Comparison of ENCODE assay signal across 21 cellular contexts in the genomic region with DNA sequence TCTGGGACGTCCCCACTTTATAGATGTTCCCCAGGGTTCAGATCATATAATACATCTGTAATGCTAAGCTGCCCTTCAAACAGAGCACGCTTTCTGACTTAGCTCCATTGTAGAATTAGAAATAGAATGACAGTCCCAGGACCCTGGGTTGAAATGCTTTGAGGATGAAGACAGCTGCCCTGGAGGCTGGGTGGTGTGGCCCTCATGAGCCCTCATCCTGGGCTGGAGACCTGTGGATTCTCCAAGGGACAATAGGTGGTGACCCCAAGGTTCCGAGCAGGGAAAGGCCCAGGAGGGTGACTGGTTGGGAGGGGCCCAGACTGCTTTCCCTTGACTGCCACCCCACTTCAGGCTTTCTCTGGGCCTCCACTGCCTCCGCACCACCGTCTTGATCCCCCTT. TPM values are rescaled to one million over a fixed set of nuclear protein-coding genes. Genes with fewer than 3 reads are reported as not detected.
A peak's percentile ranks its signal among the peaks of the same experiment; 100 is the strongest.
DNase-seq lines count a peak whose midpoint lies in the region; FAIRE-seq and TF ChIP-seq lines count a peak whose summit lies in the region.
"Had no signal": no experiment of that assay in that cellular context is flagged by ENCODE, and none has a peak within 500 bp of the region (broad histone marks: within the 10 kb centered on the region; RNA-seq: fewer than 3 reads in every experiment).

No MANE protein-coding gene starts in this region.

- BruUV-seq in PC-9 (replicated peaks; lab: Mats Ljungman, UMichigan): no TSS peak

- no peaks in the 10 kb centered on the region for H3K79me1 ChIP-seq in H1 (ENCODE audit: low read depth, low read length)

- no peak for TF ChIP-seq EP300 in H1 (IDR thresholded peaks at IDR 0.05; ENCODE audit: borderline replicate concordance in 1 of 2, low read depth in 2 of 2, low read length in 2 of 2)

- H3K56ac ChIP-seq in H1 (replicated peaks; ENCODE audit: insufficient read length, low read depth, low read length): no peak overlapping the region

- peaks cover 41% of the 10 kb centered on the region for H3F3A ChIP-seq in PC-9 (ENCODE audit: insufficient read depth, low read depth)

- H4K5ac ChIP-seq in H1 (ENCODE audit: insufficient read length, low read depth, low read length): no peak overlapping the region

- H3K9me3 ChIP-seq in PC-9 (ENCODE audit: insufficient read depth, low read depth) (no peaks in the 10 kb centered on the region), H1 (ENCODE audit: insufficient read depth in 2 of 2, low read depth in 1 of 2, low read length in 1 of 2) (no peaks in the 10 kb centered on the region), osteoblast (ENCODE audit: low read depth, low read length) (no peaks in the 10 kb centered on the region)
- H3K9me3 ChIP-seq: A549, Caco-2 had no signal

- H3K4me2 ChIP-seq in PC-9 (no peak overlapping the region), H1 (ENCODE audit: insufficient read depth in 1 of 2, low read depth in 2 of 2, low read length in 2 of 2) (no peak overlapping the region), osteoblast (ENCODE audit: insufficient read depth, low read length) (no peak overlapping the region)
- H3K4me2 ChIP-seq: A549 had no signal

- H3K18ac ChIP-seq in H1 (ENCODE audit: extremely low read depth, low read length): no peak overlapping the region

- 93% methylated on average over 5 of the region's 5 CpGs; no CpG with 5 or more reads in 1 of the 2 experiments for WGBS in H1 (ENCODE audit: extremely low coverage in 1 of 2, insufficient coverage in 1 of 2, insufficient read length in 1 of 2, insufficient replicate concordance in 2 of 2, low coverage in 1 of 2, low lambda C conversion rate in 2 of 2, missing lambda C conversion rate in 1 of 2), 2 experiments
- WGBS in urinary bladder: 95% methylated on average over 5 of the region's 5 CpGs

- H3K4me3 ChIP-seq in PC-9: no peak overlapping the region
- no peak overlapping the region for H3K4me3 ChIP-seq in H1 (ENCODE audit: extremely low read depth in 1 of 4, insufficient read depth in 2 of 4, low read depth in 3 of 4, low read length in 4 of 4)
- no peak overlapping the region for H3K4me3 ChIP-seq in osteoblast (ENCODE audit: insufficient read depth, low read length)
- H3K4me3 ChIP-seq in urinary bladder (ENCODE audit: low read depth, low read length): no peak overlapping the region
- H3K4me3 ChIP-seq: A549 had no signal

- H3K23ac ChIP-seq in H1 (ENCODE audit: insufficient read length): no peak overlapping the region

- POLR2A ChIA-PET in PC-9 (lab: Charles Lee; ENCODE audit: unreplicated experiment): no interaction called here
- POLR2A ChIA-PET in H1 (lab: Charles Lee; ENCODE audit: partially characterized antibody): interaction anchor here (0.6 kb wide), 1 partner anchor 90 kb away, joined by 3 read pairs; no protein-coding TSS in a partner anchor

- H3K4ac ChIP-seq in H1 (replicated peaks; ENCODE audit: insufficient read length, low read depth, low read length): no peak overlapping the region

- no peak for TF ChIP-seq CTCF in PC-9 (conservative IDR thresholded peaks at IDR 0.05)
- no peak for TF ChIP-seq CTCF in H1 (IDR thresholded peaks at IDR 0.05; ENCODE audit: control extremely low read depth in 1 of 3, insufficient read depth in 1 of 3, low read depth in 1 of 3, low read length in 3 of 3)
- no peak for TF ChIP-seq CTCF in osteoblast (IDR thresholded peaks at IDR 0.05; ENCODE audit: extremely low read depth, low read depth, low read length)

- no peak for TF ChIP-seq POLR2A in H1 (IDR thresholded peaks at IDR 0.05; ENCODE audit: control extremely low read depth in 1 of 2, low read depth in 2 of 2, low read length in 2 of 2)

- DNase-seq in PC-9 (no peak), H1 (ENCODE audit: low read depth in 1 of 2, low spot score in 2 of 2) (no peak), osteoblast (ENCODE audit: insufficient read length, low spot score, missing footprints) (peak; percentile 3), SHP77 (lab: John Stamatoyannopoulos, UW) (no peak), 8988T (no peak), DMS 273 (lab: John Stamatoyannopoulos, UW; ENCODE audit: unreplicated experiment) (no peak)
- DNase-seq: AML-193; Caco-2; CD4-positive, alpha-beta T cell; DMS153; DMS79; GDM1; GOT3; H9 had no signal

- H2AFZ ChIP-seq in PC-9 (no peak overlapping the region), H1 (ENCODE audit: low read length) (no peak overlapping the region), osteoblast (ENCODE audit: low read length) (no peak overlapping the region)

- no peaks in the 10 kb centered on the region for H3K9me2 ChIP-seq in PC-9 (ENCODE audit: insufficient read depth)

- peak overlapping the region; percentile 80; the same call in 1 of the 2 replicates for H4K8ac ChIP-seq in H1 (ENCODE audit: extremely low read depth, insufficient read depth, low read length)

- H2BK5ac ChIP-seq in H1 (ENCODE audit: low read depth, low read length): no peak overlapping the region

- no peak overlapping the region for H2AK5ac ChIP-seq in H1 (ENCODE audit: low read depth, low read length)

- H3K79me2 ChIP-seq in PC-9 (ENCODE audit: low read depth): no peaks in the 10 kb centered on the region
- H3K79me2 ChIP-seq in H1 (ENCODE audit: control insufficient read depth in 1 of 2, insufficient read depth in 2 of 2, low read length in 2 of 2): no peaks in the 10 kb centered on the region
- H3K79me2 ChIP-seq in osteoblast (ENCODE audit: insufficient read depth, low read length): no peaks in the 10 kb centered on the region

- H3K27me3 ChIP-seq in PC-9 (ENCODE audit: insufficient read depth, low read depth) (no peaks in the 10 kb centered on the region), H1 (replicated peaks in 1 of 4; ENCODE audit: control insufficient read depth in 3 of 4, extremely low read depth in 1 of 4, insufficient read depth in 3 of 4, low read length in 3 of 4) (no peaks in the 10 kb centered on the region), osteoblast (ENCODE audit: insufficient read depth, low read length) (no peaks in the 10 kb centered on the region)

- H2BK20ac ChIP-seq in H1 (ENCODE audit: low read length): no peak overlapping the region

- H2BK120ac ChIP-seq in H1 (replicated peaks; ENCODE audit: low read depth, low read length): no peak overlapping the region

- no peak overlapping the region for H3K14ac ChIP-seq in H1 (ENCODE audit: insufficient read length)

- no peak for FAIRE-seq in H1 (lab: Jason Lieb, UNC)
- FAIRE-seq: A549, D721Med, GM12892, GM18507, HepG2 had no signal

- CTCF ChIA-PET in PC-9 (lab: Charles Lee): no interaction called here
- CTCF ChIA-PET in H1 (lab: Charles Lee; ENCODE audit: partially characterized antibody): interaction anchor here (0.6 to 3.9 kb wide), 6 partner anchors 14 to 124 kb away, joined by 3 to 14 read pairs (median 3); no protein-coding TSS in a partner anchor

- H3K4me1 ChIP-seq in PC-9 (replicated peaks; ENCODE audit: insufficient read depth): peaks cover 55% of the 10 kb centered on the region
- peaks cover 0 to 7% (median 3%) of the 10 kb centered on the region in 4 experiments; a peak in 3 of 7 replicates for H3K4me1 ChIP-seq in H1 (replicated peaks in 1 of 4; ENCODE audit: control insufficient read depth in 3 of 4, insufficient read depth in 4 of 4, low read length in 3 of 4)
- H3K4me1 ChIP-seq in osteoblast (ENCODE audit: insufficient read depth, low read length): peaks cover 7% of the 10 kb centered on the region
- no peaks in the 10 kb centered on the region for H3K4me1 ChIP-seq in urinary bladder (ENCODE audit: insufficient read depth)
- H3K4me1 ChIP-seq: Caco-2 had no signal

- TF ChIP-seq RAD21 in H1 (IDR thresholded peaks at IDR 0.05 in 1 of 2, conservative IDR thresholded peaks at IDR 0.05 in 1 of 2; ENCODE audit: low read depth in 2 of 2, low read length in 2 of 2): no peak

- intact Hi-C loops in PC-9 (cut with micrococcal nuclease; ENCODE audit: unreplicated experiment): no loop called here

- H3K23me2 ChIP-seq in H1 (ENCODE audit: low read depth, low read length): no peaks in the 10 kb centered on the region

- 0 out of 2 replicates have a peak overlapping the region, but pooled peaks have one; percentile 82 for H3K27ac ChIP-seq in PC-9
- no peak overlapping the region for H3K27ac ChIP-seq in H1 (ENCODE audit: low read depth, low read length)
- no peak overlapping the region for H3K27ac ChIP-seq in osteoblast (ENCODE audit: low read depth, low read length)
- peak overlapping the region; percentile 28 for H3K27ac ChIP-seq in urinary bladder (ENCODE audit: low read depth)
- H3K27ac ChIP-seq: C4-2B had no signal

- no peaks in the 10 kb centered on the region for H4K20me1 ChIP-seq in PC-9 (ENCODE audit: insufficient read depth)
- H4K20me1 ChIP-seq in H1 (replicated peaks in 1 of 2; ENCODE audit: control insufficient read depth in 1 of 2, insufficient read depth in 2 of 2, low read length in 2 of 2): peaks cover 0 to 1% of the 10 kb centered on the region in 2 experiments
- no peaks in the 10 kb centered on the region for H4K20me1 ChIP-seq in osteoblast (ENCODE audit: insufficient read depth, low read length)

- no peak overlapping the region for H3K9ac ChIP-seq in H1 (replicated peaks in 1 of 4; ENCODE audit: extremely low read depth in 1 of 4, low read depth in 3 of 4, low read length in 3 of 4)

- H2BK12ac ChIP-seq in H1 (ENCODE audit: low read depth, low read length): no peak overlapping the region

- no peak overlapping the region for H2BK15ac ChIP-seq in H1 (ENCODE audit: low read length)

- no peaks in the 10 kb centered on the region for H3K36me3 ChIP-seq in PC-9 (ENCODE audit: low read depth)
- no peaks in the 10 kb centered on the region; a peak in 1 of 8 replicates for H3K36me3 ChIP-seq in H1 (ENCODE audit: control insufficient read depth in 2 of 4, insufficient read depth in 4 of 4, low read length in 3 of 4)
- no peaks in the 10 kb centered on the region for H3K36me3 ChIP-seq in osteoblast (ENCODE audit: insufficient read depth, low read length)
- no peaks in the 10 kb centered on the region for H3K36me3 ChIP-seq in urinary bladder (ENCODE audit: insufficient read depth)

- no peak overlapping the region for H4K91ac ChIP-seq in H1 (replicated peaks; ENCODE audit: insufficient read length, low read length)

TF ChIP-seq in H1, 55 proteins besides CTCF, POLR2A, EP300 and RAD21 (continues in another document):
- no peak for TF ChIP-seq EZH2 (IDR thresholded peaks at IDR 0.05; ENCODE audit: low read depth, low read length, severe bottlenecking)
- no peak for TF ChIP-seq EGR1 (IDR thresholded peaks at IDR 0.05; ENCODE audit: borderline replicate concordance, low read depth, low read length)

RNA-seq across cellular contexts. Expression of a gene that starts 59.0 kb away (rescaled TPM):
- total RNA-seq in PC-9 (2021) (18.6 and 19.9 TPM in 2 replicates), osteoblast (40.2 and 122 TPM in 2 replicates), urinary bladder (69.1 TPM)
- 5.1 and 6.4 TPM in 2 replicates for total RNA-seq in H1 (2021; fragmentation: NEBNext Ultra II Directional; extraction: Animal tissue kit (Norgen Biotek cat#: 25700))
- polyA plus RNA-seq in H1 (2011; rRNA removed) (2.7 and 3.6 TPM in 2 replicates), urinary bladder (228 TPM)
- polyA plus RNA-seq in H1 (2011; cell fraction: cytosol; rRNA removed): 3.5 TPM
- 5.6 TPM for polyA plus RNA-seq in H1 (2011; cell fraction: nucleus; rRNA removed)
- polyA plus RNA-seq in H1 (2012, experiment 1 of 2): 3.2 to 4.7 TPM (median 4.0 TPM) in 4 replicates
- 2.0 TPM for polyA plus RNA-seq in H1 (2012, experiment 2 of 2)
- 6.6 TPM for polyA plus RNA-seq in H1 (2013, experiment 1 of 2)
- polyA plus RNA-seq in H1 (2013, experiment 2 of 2): 6.2 TPM
- 4.0 and 7.3 TPM in 2 replicates for polyA minus RNA-seq in H1 (2011; rRNA and poly(A)+ RNA removed)
- 4.4 TPM for polyA minus RNA-seq in H1 (2011; cell fraction: cytosol; rRNA and poly(A)+ RNA removed)
- polyA minus RNA-seq in H1 (2011; cell fraction: nucleus; rRNA and poly(A)+ RNA removed): 4.8 TPM

Comparison
In these comparisons a context has a peak if more than half of its experiments do, and no peak if none do; other contexts are left out.
1. H3K27ac ChIP-seq: peak in PC-9 (single experiment) and urinary bladder (single experiment); none in H1 (single experiment) and osteoblast (single experiment).